ENCODE assay signal across 1 cellular context in the genomic region with DNA sequence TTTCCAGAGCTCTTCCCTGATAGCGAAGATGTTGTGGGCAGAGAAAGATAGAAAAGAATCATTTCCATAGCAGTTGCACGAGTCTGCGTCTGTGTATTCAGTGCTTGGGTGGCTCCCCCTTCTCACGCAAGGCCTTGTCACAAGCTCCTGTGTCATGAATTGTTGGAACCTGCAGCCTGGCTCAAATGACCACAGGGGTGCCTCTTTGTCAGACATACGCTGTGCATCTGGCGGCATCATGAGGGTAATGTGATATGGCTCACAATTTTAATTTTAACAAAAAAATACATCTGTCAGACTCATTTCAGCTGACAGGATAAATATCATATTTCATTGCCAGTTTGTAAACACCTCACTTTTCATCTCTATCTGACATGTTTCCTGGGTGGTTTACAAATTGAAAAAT.
A peak's percentile ranks its signal among the peaks of the same experiment; 100 is the strongest.
TF ChIP-seq lines count a peak whose summit lies in the region.

No MANE protein-coding gene starts in this region.

TF ChIP-seq in HEK293, 187 proteins besides CTCF, POLR2A, EP300 and RAD21 (continued from another document):
- TF ChIP-seq ZNF629 (tag by site-specific recombination; IDR thresholded peaks at IDR 0.05) (peak; percentile 42; the same call in 1 of the 2 replicates), SP7 (tag by site-specific recombination; IDR thresholded peaks at IDR 0.05) (peak; percentile 67), ZIC2 (tag by site-specific recombination; IDR thresholded peaks at IDR 0.05) (0 out of 2 replicates have a peak, but pooled peaks have one; percentile 17), ZNF311 (tag by site-specific recombination; IDR thresholded peaks at IDR 0.05; ENCODE audit: borderline replicate concordance) (no peak), PRDM6 (tag by site-specific recombination; IDR thresholded peaks at IDR 0.05) (peak; percentile 78), ZNF501 (tag by site-specific recombination; IDR thresholded peaks at IDR 0.05) (peak; percentile 79), ZNF660 (tag by site-specific recombination; IDR thresholded peaks at IDR 0.05) (0 out of 2 replicates have a peak, but pooled peaks have one; percentile 34), ZFP37 (tag by site-specific recombination; IDR thresholded peaks at IDR 0.05) (no peak), ZEB2 (tag by site-specific recombination; IDR thresholded peaks at IDR 0.05) (peak; percentile 51; the same call in 1 of the 2 replicates), ZNF394 (tag by site-specific recombination; IDR thresholded peaks at IDR 0.05; ENCODE audit: borderline replicate concordance) (no peak), ZNF747 (tag by site-specific recombination; IDR thresholded peaks at IDR 0.05) (no peak), ZNF843 (tag by site-specific recombination; IDR thresholded peaks at IDR 0.05) (peak; percentile 46; the same call in 1 of the 2 replicates), ZNF654 (tag by site-specific recombination; IDR thresholded peaks at IDR 0.05; ENCODE audit: low read depth) (peak; percentile 17), WT1 (tag by site-specific recombination; IDR thresholded peaks at IDR 0.05) (0 out of 2 replicates have a peak, but pooled peaks have one; percentile 11), ZNF24 (tag by site-specific recombination; IDR thresholded peaks at IDR 0.05) (0 out of 2 replicates have a peak, but pooled peaks have one; percentile 54), ZSCAN23 (tag by site-specific recombination; IDR thresholded peaks at IDR 0.05) (no peak)
- TF ChIP-seq, protein P1, sequence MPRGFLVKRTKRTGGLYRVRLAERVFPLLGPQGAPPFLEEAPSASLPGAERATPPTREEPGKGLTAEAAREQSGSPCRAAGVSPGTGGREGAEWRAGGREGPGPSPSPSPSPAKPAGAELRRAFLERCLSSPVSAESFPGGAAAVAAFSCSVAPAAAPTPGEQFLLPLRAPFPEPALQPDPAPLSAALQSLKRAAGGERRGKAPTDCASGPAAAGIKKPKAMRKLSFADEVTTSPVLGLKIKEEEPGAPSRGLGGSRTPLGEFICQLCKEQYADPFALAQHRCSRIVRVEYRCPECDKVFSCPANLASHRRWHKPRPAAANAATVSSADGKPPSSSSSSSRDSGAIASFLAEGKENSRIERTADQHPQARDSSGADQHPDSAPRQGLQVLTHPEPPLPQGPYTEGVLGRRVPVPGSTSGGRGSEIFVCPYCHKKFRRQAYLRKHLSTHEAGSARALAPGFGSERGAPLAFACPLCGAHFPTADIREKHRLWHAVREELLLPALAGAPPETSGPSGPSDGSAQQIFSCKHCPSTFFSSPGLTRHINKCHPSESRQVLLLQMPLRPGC (tag by site-specific recombination; IDR thresholded peaks at IDR 0.05): 0 out of 2 replicates have a peak, but pooled peaks have one; percentile 24
- TF ChIP-seq, protein P2, sequence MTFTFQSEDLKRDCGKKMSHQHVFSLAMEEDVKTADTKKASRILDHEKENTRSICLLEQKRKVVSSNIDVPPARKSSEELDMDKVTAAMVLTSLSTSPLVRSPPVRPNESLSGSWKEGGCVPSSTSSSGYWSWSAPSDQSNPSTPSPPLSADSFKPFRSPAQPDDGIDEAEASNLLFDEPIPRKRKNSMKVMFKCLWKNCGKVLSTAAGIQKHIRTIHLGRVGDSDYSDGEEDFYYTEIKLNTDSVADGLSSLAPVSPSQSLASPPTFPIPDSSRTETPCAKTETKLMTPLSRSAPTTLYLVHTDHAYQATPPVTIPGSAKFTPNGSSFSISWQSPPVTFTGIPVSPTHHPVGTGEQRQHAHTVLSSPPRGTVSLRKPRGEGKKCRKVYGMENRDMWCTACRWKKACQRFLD (tag by site-specific recombination; IDR thresholded peaks at IDR 0.05): no peak
- TF ChIP-seq, protein P3, sequence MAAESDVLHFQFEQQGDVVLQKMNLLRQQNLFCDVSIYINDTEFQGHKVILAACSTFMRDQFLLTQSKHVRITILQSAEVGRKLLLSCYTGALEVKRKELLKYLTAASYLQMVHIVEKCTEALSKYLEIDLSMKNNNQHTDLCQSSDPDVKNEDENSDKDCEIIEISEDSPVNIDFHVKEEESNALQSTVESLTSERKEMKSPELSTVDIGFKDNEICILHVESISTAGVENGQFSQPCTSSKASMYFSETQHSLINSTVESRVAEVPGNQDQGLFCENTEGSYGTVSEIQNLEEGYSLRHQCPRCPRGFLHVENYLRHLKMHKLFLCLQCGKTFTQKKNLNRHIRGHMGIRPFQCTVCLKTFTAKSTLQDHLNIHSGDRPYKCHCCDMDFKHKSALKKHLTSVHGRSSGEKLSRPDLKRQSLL (tag by site-specific recombination; IDR thresholded peaks at IDR 0.05): no peak
- TF ChIP-seq, protein P4, sequence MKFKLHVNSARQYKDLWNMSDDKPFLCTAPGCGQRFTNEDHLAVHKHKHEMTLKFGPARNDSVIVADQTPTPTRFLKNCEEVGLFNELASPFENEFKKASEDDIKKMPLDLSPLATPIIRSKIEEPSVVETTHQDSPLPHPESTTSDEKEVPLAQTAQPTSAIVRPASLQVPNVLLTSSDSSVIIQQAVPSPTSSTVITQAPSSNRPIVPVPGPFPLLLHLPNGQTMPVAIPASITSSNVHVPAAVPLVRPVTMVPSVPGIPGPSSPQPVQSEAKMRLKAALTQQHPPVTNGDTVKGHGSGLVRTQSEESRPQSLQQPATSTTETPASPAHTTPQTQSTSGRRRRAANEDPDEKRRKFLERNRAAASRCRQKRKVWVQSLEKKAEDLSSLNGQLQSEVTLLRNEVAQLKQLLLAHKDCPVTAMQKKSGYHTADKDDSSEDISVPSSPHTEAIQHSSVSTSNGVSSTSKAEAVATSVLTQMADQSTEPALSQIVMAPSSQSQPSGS (tag by site-specific recombination; IDR thresholded peaks at IDR 0.05; ENCODE audit: low read depth): no peak
TF ChIP-seq in HEK293: peak in this region for 18.
